In the genomic region with DNA sequence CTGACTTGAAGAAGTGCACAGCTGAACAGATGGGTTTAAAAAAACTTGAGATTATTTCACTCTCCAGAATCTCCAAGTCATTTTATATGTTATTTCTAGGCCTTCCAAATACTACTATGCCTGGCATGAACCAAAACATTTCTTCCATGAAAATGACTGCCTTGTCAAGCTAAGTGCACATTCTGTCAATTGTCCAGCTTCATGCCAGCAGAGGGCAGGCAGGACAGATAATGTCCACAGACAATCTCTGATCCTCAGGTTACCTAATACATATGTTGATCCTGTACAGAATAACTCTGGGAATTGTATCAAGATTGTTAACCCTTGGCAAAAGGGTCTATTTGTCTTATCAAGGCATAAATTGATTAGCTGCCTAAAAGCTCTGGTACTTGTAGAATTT, we compare ENCODE assay signal across 13 cellular contexts.
DNase-seq lines count a peak whose midpoint lies in the region; ATAC-seq and TF ChIP-seq lines count a peak whose summit lies in the region.
"Had no signal": no experiment of that assay in that cellular context is flagged by ENCODE, and none has a peak within 500 bp of the region (broad histone marks: within the 10 kb centered on the region; RNA-seq: fewer than 3 reads in every experiment).

No MANE protein-coding gene starts in this region.

- ATAC-seq in PC-3 = peak; percentile 82
- ATAC-seq: naive thymus-derived CD8-positive, alpha-beta T cell had no signal

- no peak overlapping the region for H3K4me3 ChIP-seq in PC-3 (ENCODE audit: low read length)
- H3K4me3 ChIP-seq in retinal pigment epithelial cell (ENCODE audit: low read length) = no peak overlapping the region
- H3K4me3 ChIP-seq: tibial nerve had no signal

- H3K9me3 ChIP-seq in PC-3 (ENCODE audit: low read length) = peaks cover 4% of the 10 kb centered on the region; the same call in 1 of the 2 replicates

- POLR2A ChIA-PET in PC-3 (lab: Charles Lee; ENCODE audit: unreplicated experiment) = no interaction called here

- peaks cover 10% of the 10 kb centered on the region for H3K4me1 ChIP-seq in PC-3 (ENCODE audit: insufficient read depth, low read length)
- H3K4me1 ChIP-seq: tibial nerve had no signal

- no peaks in the 10 kb centered on the region for H3K36me3 ChIP-seq in PC-3 (ENCODE audit: low read depth, low read length)
- H3K36me3 ChIP-seq: tibial nerve had no signal

- no peaks in the 10 kb centered on the region for H3F3A ChIP-seq in PC-3 (ENCODE audit: low read length, unreplicated experiment)

- H3K27me3 ChIP-seq in PC-3 (ENCODE audit: low read length) = no peaks in the 10 kb centered on the region
- H3K27me3 ChIP-seq: tibial nerve had no signal

- in situ Hi-C loops in G401 (cut with HindIII; ENCODE audit: low sequenced_read_pairs) = no loop called here

- DNase-seq in G401 (ENCODE audit: low spot score) = peak; percentile 26
- DNase-seq in PC-3 = peak; percentile 44
- peak; percentile 42 for DNase-seq in dermis blood vessel endothelial cell
- no peak for DNase-seq in retinal pigment epithelial cell (ENCODE audit: low read depth)
- no peak for DNase-seq in NCI-H146 (lab: John Stamatoyannopoulos, UW)
- DNase-seq in stimulated activated CD4-positive, alpha-beta T cell treated with anti-CD3 and anti-CD28 coated beads, Interleukin-15, amount 100 ng/mL, for 24 hours = no peak
- no peak for DNase-seq in T-helper 1 cell
- DNase-seq: activated CD4-positive, CD25-positive, alpha-beta regulatory T cell treated with anti-CD3 and anti-CD28 coated beads, Interleukin-2, amount 50 U/mL, for 72 hours; central memory CD4-positive, alpha-beta T cell; naive thymus-derived CD8-positive, alpha-beta T cell; NCI-H446 treated with DMSO at 0.1 percent for 48 hours; stimulated activated CD4-positive, alpha-beta T cell treated with anti-CD3 and anti-CD28 coated beads, Interleukin-2, amount 100 ng/mL, for 48 hours had no signal

- H4K20me1 ChIP-seq in PC-3 (ENCODE audit: low read length) = no peaks in the 10 kb centered on the region

- TF ChIP-seq CTCF in PC-3 (conservative IDR thresholded peaks at IDR 0.05; ENCODE audit: low read depth, low read length) = peak; percentile 62
- TF ChIP-seq CTCF in retinal pigment epithelial cell (conservative IDR thresholded peaks at IDR 0.05; ENCODE audit: low read depth, low read length) = peak; percentile 47

- BruUV-seq in PC-3 (replicated peaks; lab: Mats Ljungman, UMichigan) = no TSS peak

- CTCF ChIA-PET in PC-3 (lab: Charles Lee) = interaction anchor here (0.6 to 1.4 kb wide), 4 partner anchors 25 to 278 kb away, joined by 3 to 7 read pairs (median 5); no protein-coding TSS in a partner anchor

- intact Hi-C loops in PC-3 (cut with micrococcal nuclease) = loop anchor here (1.0 to 10.0 kb wide), 3 partner anchors 150 to 278 kb away; no protein-coding TSS in a partner anchor

- H3K9me2 ChIP-seq in PC-3 (replicated peaks; ENCODE audit: low read length) = no peaks in the 10 kb centered on the region

- H2AFZ ChIP-seq in PC-3 (ENCODE audit: low read length) = no peak overlapping the region

- no peaks in the 10 kb centered on the region for H3K79me2 ChIP-seq in PC-3 (ENCODE audit: low read length)

- H3K27ac ChIP-seq in PC-3 (ENCODE audit: low read length) = no peak overlapping the region
- H3K27ac ChIP-seq: tibial nerve had no signal

- no peak overlapping the region for H3K4me2 ChIP-seq in PC-3 (ENCODE audit: low read length)

- no peak overlapping the region for H3K9ac ChIP-seq in PC-3 (ENCODE audit: low read length)

Comparison
In these comparisons a context has a peak if more than half of its experiments do, and no peak if none do; other contexts are left out.
1. DNase-seq: peak in G401 (single experiment), PC-3 (single experiment) and dermis blood vessel endothelial cell (single experiment); none in retinal pigment epithelial cell (single experiment), NCI-H146 (single experiment), stimulated activated CD4-positive, alpha-beta T cell treated with anti-CD3 and anti-CD28 coated beads, Interleukin-15, amount 100 ng/mL, for 24 hours (single experiment) and T-helper 1 cell (0 of 5).